6 cellular contexts compared by ENCODE assay signal in the genomic region with DNA sequence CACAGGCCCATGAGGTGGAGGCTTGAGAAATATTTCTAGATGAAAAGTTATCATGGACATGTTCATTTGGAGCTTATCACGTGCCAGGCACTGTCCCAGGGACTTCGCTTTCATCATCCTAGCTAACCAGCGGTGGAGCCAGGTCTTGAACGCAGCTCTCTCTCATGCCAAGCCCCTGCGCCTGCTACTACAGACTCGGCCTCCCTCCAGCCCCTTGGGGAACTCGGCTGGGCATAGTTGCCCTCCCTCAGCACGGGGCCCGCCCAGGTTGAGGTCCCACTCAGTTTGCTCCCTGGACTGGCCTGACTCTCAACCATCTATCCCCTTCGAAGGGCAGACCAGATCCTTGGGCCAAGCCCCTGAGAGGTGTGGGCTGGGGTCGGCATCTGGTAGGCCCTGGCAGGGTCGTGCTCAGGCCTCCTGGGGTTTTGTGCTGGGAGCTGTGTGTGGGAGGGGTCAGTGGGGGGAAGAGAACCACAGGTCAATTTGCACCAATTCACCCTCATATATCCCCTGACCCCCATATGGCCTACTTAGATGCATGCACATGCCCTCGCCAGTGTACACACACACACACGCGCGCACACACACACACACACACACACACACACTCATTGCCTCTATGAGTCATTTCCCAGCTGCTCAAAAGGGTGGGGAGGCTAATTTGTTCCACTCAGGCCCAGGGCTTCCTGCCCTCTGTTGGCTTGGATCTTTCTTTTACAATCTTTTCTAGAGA. TPM values are rescaled to one million over a fixed set of nuclear protein-coding genes. Genes with fewer than 3 reads are reported as not detected.
DNase-seq lines count a peak whose midpoint lies in the region; ATAC-seq and TF ChIP-seq lines count a peak whose summit lies in the region.

No MANE protein-coding gene starts in this region.

- DNase-seq in NCI-H2196 (lab: John Stamatoyannopoulos, UW; ENCODE audit: unreplicated experiment) (peak; percentile 30), NCI-H2196 treated with DMSO at 0.1 percent for 48 hours (lab: John Stamatoyannopoulos, UW; ENCODE audit: unreplicated experiment) (no peak), amniotic stem cell (lab: John Stamatoyannopoulos, UW) (peak; percentile 51), myocyte (ENCODE audit: low read depth) (peak; percentile 91), nephron progenitor cell (no peak)

- H3K27ac Mint-ChIP-seq in nephron progenitor cell: no peak overlapping the region

- peaks cover 11% of the 10 kb centered on the region for H3K36me3 Mint-ChIP-seq in nephron progenitor cell (ENCODE audit: low read depth)

- ATAC-seq in HG03139 (IDR thresholded peaks at IDR 0.05; ENCODE audit: unreplicated experiment): no peak

- peaks cover 27% of the 10 kb centered on the region for H3K9me3 Mint-ChIP-seq in nephron progenitor cell

- no peak overlapping the region for H3K4me3 Mint-ChIP-seq in nephron progenitor cell

- H3K27me3 Mint-ChIP-seq in nephron progenitor cell (ENCODE audit: low read depth, poor library complexity): peaks cover 13% of the 10 kb centered on the region

- TF ChIP-seq CTCF in nephron progenitor cell (IDR thresholded peaks at IDR 0.05): no peak

- peaks cover 29% of the 10 kb centered on the region for H3K4me1 Mint-ChIP-seq in nephron progenitor cell

RNA-seq across cellular contexts. Expression of gene SCN4A, which starts 12.1 kb away (rescaled TPM):
- 99.4 and 105 TPM in 2 replicates for total RNA-seq in myocyte
- 8.0 TPM for polyA plus RNA-seq in myocyte (2012)

RNA-seq across cellular contexts. Expression of gene PRR29, which starts 13.3 kb away (rescaled TPM):
- 0.08 and 0.26 TPM in 2 replicates for total RNA-seq in myocyte
- polyA plus RNA-seq in myocyte (2012): 0.06 TPM

RNA-seq across cellular contexts. Expression of gene ICAM2, which starts 35.6 kb away (rescaled TPM):
- 1.2 and 2.0 TPM in 2 replicates for total RNA-seq in myocyte
- polyA plus RNA-seq in myocyte (2012): 0.52 TPM

RNA-seq across cellular contexts. Expression of gene CD79B, which starts 52.7 kb away (rescaled TPM):
- 0.99 and 4.8 TPM in 2 replicates for total RNA-seq in myocyte
- not detected for polyA plus RNA-seq in myocyte (2012)

Comparison
In these comparisons a context has a peak if more than half of its experiments do, and no peak if none do; other contexts are left out.
1. DNase-seq: peak in NCI-H2196 (single experiment), amniotic stem cell (single experiment) and myocyte (single experiment); none in NCI-H2196 treated with DMSO at 0.1 percent for 48 hours (single experiment) and nephron progenitor cell (single experiment).